ENCODE assay signal across 11 cellular contexts in the genomic region with DNA sequence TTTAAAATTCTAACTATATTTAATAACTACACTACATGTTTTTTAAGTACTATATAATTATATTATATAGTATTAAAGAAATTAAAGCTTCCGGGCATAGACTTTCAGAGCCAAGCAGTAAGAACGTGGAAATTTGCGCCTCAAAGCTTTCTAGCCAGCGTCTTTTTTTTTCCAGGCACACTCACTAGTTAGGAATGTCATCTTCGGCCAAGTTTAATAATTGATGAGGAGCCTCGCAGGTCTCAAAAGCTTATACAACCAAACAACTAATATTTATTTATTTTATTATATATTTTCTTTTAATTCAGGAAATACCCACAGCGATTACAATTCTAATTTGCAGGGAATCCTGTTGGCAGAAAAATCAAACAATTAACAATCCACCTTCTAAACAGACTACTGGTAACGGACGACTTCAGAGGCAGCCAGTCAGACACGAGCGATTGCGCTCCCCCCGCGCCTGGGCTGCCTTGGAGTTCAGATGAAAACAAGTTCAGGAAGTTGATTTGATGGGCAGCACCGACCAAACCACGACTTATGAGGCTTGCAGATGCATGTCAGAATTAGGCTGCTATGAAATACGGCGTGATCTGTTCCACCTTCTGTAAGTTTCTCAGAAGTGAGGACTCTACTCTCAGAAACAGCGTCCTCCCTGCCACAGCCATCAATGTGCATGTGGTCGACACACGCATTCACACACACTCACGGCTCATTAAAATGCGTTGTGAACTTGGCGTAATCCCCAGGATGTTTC.
DNase-seq lines count a peak whose midpoint lies in the region; ATAC-seq, FAIRE-seq and TF ChIP-seq lines count a peak whose summit lies in the region.
"Had no signal": no experiment of that assay in that cellular context is flagged by ENCODE, and none has a peak within 500 bp of the region (broad histone marks: within the 10 kb centered on the region; RNA-seq: fewer than 3 reads in every experiment).

No MANE protein-coding gene starts in this region.

- H3K9me3 ChIP-seq in Peyer's patch, result no peaks in the 10 kb centered on the region
- no peaks in the 10 kb centered on the region for H3K9me3 ChIP-seq in kidney (ENCODE audit: control insufficient read depth in 1 of 2, low read length in 2 of 2)
- H3K9me3 ChIP-seq: heart right ventricle had no signal

- TF ChIP-seq CTCF in Peyer's patch (IDR thresholded peaks at IDR 0.05) (no peak), kidney (IDR thresholded peaks at IDR 0.05; ENCODE audit: borderline replicate concordance, extremely low read depth, insufficient read depth) (no peak)

- H3K36me3 ChIP-seq in Peyer's patch, result no peaks in the 10 kb centered on the region
- no peaks in the 10 kb centered on the region for H3K36me3 ChIP-seq in kidney (ENCODE audit: control insufficient read depth in 1 of 2, insufficient read depth in 2 of 2, low read length in 2 of 2)
- no peaks in the 10 kb centered on the region for H3K36me3 ChIP-seq in H7 (replicated peaks; ENCODE audit: control insufficient read depth, insufficient read depth, low read length)
- H3K36me3 ChIP-seq: heart right ventricle had no signal

- peak overlapping the region in 2 of 4 donors; percentile 10 to 39 for H3K27ac ChIP-seq in Peyer's patch
- H3K27ac ChIP-seq in kidney (ENCODE audit: low read depth in 2 of 2, low read length in 2 of 2), result no peak overlapping the region

- H3K36me3 Mint-ChIP-seq in stimulated activated naive B cell treated with anti-CD40 and anti-IgM and Interleukin-4, amounts not matched to agents 10 μg/mL and 1 μg/mL and 100 μg/mL, for 72 hours, result no peaks in the 10 kb centered on the region

- ATAC-seq in stimulated activated naive B cell treated with anti-CD40 and anti-IgM and Interleukin-4, amounts not matched to agents 10 μg/mL and 1 μg/mL and 100 μg/mL, for 72 hours (replicated peaks), result peak; percentile 62 to 78
- ATAC-seq in HG02938 (IDR thresholded peaks at IDR 0.05; ENCODE audit: unreplicated experiment), result no peak
- ATAC-seq: heart right ventricle had no signal

- H3K27me3 Mint-ChIP-seq in stimulated activated naive B cell treated with anti-CD40 and anti-IgM and Interleukin-4, amounts not matched to agents 10 μg/mL and 1 μg/mL and 100 μg/mL, for 72 hours, result peaks cover 50 to 64% of the 10 kb centered on the region in 2 donors

- peak overlapping the region; percentile 64 to 69 for H3K4me3 Mint-ChIP-seq in stimulated activated naive B cell treated with anti-CD40 and anti-IgM and Interleukin-4, amounts not matched to agents 10 μg/mL and 1 μg/mL and 100 μg/mL, for 72 hours
- H3K4me3 Mint-ChIP-seq: neural crest cell had no signal

- H3K4me1 Mint-ChIP-seq in stimulated activated naive B cell treated with anti-CD40 and anti-IgM and Interleukin-4, amounts not matched to agents 10 μg/mL and 1 μg/mL and 100 μg/mL, for 72 hours, result peaks cover 18 to 22% of the 10 kb centered on the region in 2 donors

- H3K9me3 Mint-ChIP-seq in stimulated activated naive B cell treated with anti-CD40 and anti-IgM and Interleukin-4, amounts not matched to agents 10 μg/mL and 1 μg/mL and 100 μg/mL, for 72 hours, result no peaks in the 10 kb centered on the region
- H3K9me3 Mint-ChIP-seq: neural crest cell had no signal

- H3K27me3 ChIP-seq in Peyer's patch, result no peaks in the 10 kb centered on the region
- H3K27me3 ChIP-seq in H7 (ENCODE audit: control insufficient read depth, insufficient read depth, low read length), result no peaks in the 10 kb centered on the region; the same call in 1 of the 2 replicates

- intact Hi-C loops in kidney (cut with DNase I), result no loop called here

- peak; percentile 51 for FAIRE-seq in kidney (lab: Jason Lieb, UNC)

- no peak for TF ChIP-seq POLR2A in Peyer's patch (IDR thresholded peaks at IDR 0.05)

- H3K27ac Mint-ChIP-seq in stimulated activated naive B cell treated with anti-CD40 and anti-IgM and Interleukin-4, amounts not matched to agents 10 μg/mL and 1 μg/mL and 100 μg/mL, for 72 hours, result peak overlapping the region; percentile 16

- H3K4me3 ChIP-seq in Peyer's patch, result no peak overlapping the region
- no peak overlapping the region for H3K4me3 ChIP-seq in kidney (ENCODE audit: low read length in 2 of 2)
- H3K4me3 ChIP-seq in H7 (ENCODE audit: insufficient read depth, low read depth, low read length), result no peak overlapping the region

- H3K4me1 ChIP-seq in Peyer's patch, result no peaks in the 10 kb centered on the region
- H3K4me1 ChIP-seq in kidney (ENCODE audit: control insufficient read depth in 1 of 2, insufficient read depth in 1 of 2, low read depth in 1 of 2, low read length in 2 of 2), result peaks cover 0 to 4% of the 10 kb centered on the region in 2 donors

- peak in 2 of 3 donors; percentile 37 to 75 for DNase-seq in Peyer's patch
- peak; percentile 21 for DNase-seq in activated T-cell treated with anti-CD3 and anti-CD28 coated beads for 24 hours (ENCODE audit: low read depth)
- DNase-seq in kidney, result peak; percentile 85
- peak; percentile 11 for DNase-seq in stimulated activated naive B cell treated with anti-CD40 and anti-IgM and Interleukin-4, amounts not matched to agents 10 μg/mL and 1 μg/mL and 100 μg/mL, for 72 hours
- no peak for DNase-seq in SW480 (ENCODE audit: low spot score)
- no peak for DNase-seq in DMS79 treated with DMSO at 0.1 percent for 48 hours (lab: John Stamatoyannopoulos, UW)
- no peak for DNase-seq in H7
- DNase-seq: caudate nucleus, heart right ventricle had no signal

- no peak overlapping the region for H3K9ac ChIP-seq in kidney (ENCODE audit: low read length in 2 of 2)

Comparison
In these comparisons a context has a peak if more than half of its experiments do, and no peak if none do; other contexts are left out.
1. DNase-seq: peak in Peyer's patch (2 of 3), activated T-cell treated with anti-CD3 and anti-CD28 coated beads for 24 hours (single experiment), kidney (single experiment) and stimulated activated naive B cell treated with anti-CD40 and anti-IgM and Interleukin-4, amounts not matched to agents 10 μg/mL and 1 μg/mL and 100 μg/mL, for 72 hours (single experiment); none in SW480 (single experiment), DMS79 treated with DMSO at 0.1 percent for 48 hours (single experiment) and H7 (single experiment).